ENCODE assay signal across 11 cellular contexts in genomic region chr2:147829106-147829505, GRCh38. TPM values are rescaled to one million over a fixed set of nuclear protein-coding genes. Genes with fewer than 3 reads are reported as not detected.
DNase-seq lines count a peak whose midpoint lies in the region; ATAC-seq, FAIRE-seq and TF ChIP-seq lines count a peak whose summit lies in the region.
"Had no signal": no experiment of that assay in that cellular context is flagged by ENCODE, and none has a peak within 500 bp of the region (broad histone marks: within the 10 kb centered on the region; RNA-seq: fewer than 3 reads in every experiment).

No MANE protein-coding gene starts in this region.

- no peak for TF ChIP-seq POLR2A in suprapubic skin (IDR thresholded peaks at IDR 0.05)

- FAIRE-seq in astrocyte (lab: Jason Lieb, UNC) (no peak), keratinocyte (lab: Jason Lieb, UNC) (peak; percentile 13)

- H3K4me3 ChIP-seq in astrocyte (ENCODE audit: insufficient read depth, low read depth, low read length) (no peak overlapping the region), keratinocyte (ENCODE audit: control insufficient read depth in 2 of 3, extremely low read depth in 1 of 3, insufficient read depth in 2 of 3, low read depth in 1 of 3, low read length in 3 of 3) (no peak overlapping the region), suprapubic skin (no peak overlapping the region)
- H3K4me3 ChIP-seq: psoas muscle had no signal

- H3K27me3 Mint-ChIP-seq in astrocyte (ENCODE audit: low read depth, unreplicated experiment) = no peaks in the 10 kb centered on the region

- TF ChIP-seq EP300 in suprapubic skin (IDR thresholded peaks at IDR 0.05) = no peak

- H2AFZ ChIP-seq in astrocyte (ENCODE audit: low read depth, low read length) (no peak overlapping the region), keratinocyte (ENCODE audit: control insufficient read depth, low read length) (no peak overlapping the region)

- DNase-seq in DMS 273 (lab: John Stamatoyannopoulos, UW; ENCODE audit: unreplicated experiment) (peak; percentile 79), KBM-7 (peak; percentile 76), astrocyte (ENCODE audit: low read depth) (peak; percentile 72), keratinocyte (ENCODE audit: low read depth, low spot score) (no peak), HPDE6-E6E7 (ENCODE audit: extremely low spot score) (no peak), amniotic stem cell (lab: John Stamatoyannopoulos, UW) (no peak), suprapubic skin (ENCODE audit: low spot score in 2 of 2) (no peak)
- DNase-seq: NCI-H146, psoas muscle had no signal

- H3K79me2 ChIP-seq in astrocyte (ENCODE audit: insufficient read depth, low read length) (no peaks in the 10 kb centered on the region), keratinocyte (ENCODE audit: control insufficient read depth, insufficient read depth, low read length) (no peaks in the 10 kb centered on the region)

- ATAC-seq in GM19455 (IDR thresholded peaks at IDR 0.05; ENCODE audit: unreplicated experiment) = no peak
- ATAC-seq: psoas muscle had no signal

- H3K9me3 ChIP-seq in astrocyte (ENCODE audit: insufficient read depth, low read depth, low read length) (no peaks in the 10 kb centered on the region), keratinocyte (ENCODE audit: control insufficient read depth, low read depth, low read length) (no peaks in the 10 kb centered on the region), suprapubic skin (no peaks in the 10 kb centered on the region)

- H3K36me3 ChIP-seq in astrocyte (ENCODE audit: insufficient read depth, low read length) = no peaks in the 10 kb centered on the region
- H3K36me3 ChIP-seq in keratinocyte (ENCODE audit: control insufficient read depth in 2 of 2, extremely low read depth in 1 of 2, insufficient read depth in 2 of 2, low read length in 2 of 2) = no peaks in the 10 kb centered on the region
- no peaks in the 10 kb centered on the region for H3K36me3 ChIP-seq in suprapubic skin

- H3K4me2 ChIP-seq in astrocyte (ENCODE audit: low read length) (no peak overlapping the region), keratinocyte (ENCODE audit: control insufficient read depth, extremely low read depth, insufficient read depth, low read depth, low read length) (no peak overlapping the region)

- TF ChIP-seq CTCF in astrocyte (IDR thresholded peaks at IDR 0.05; ENCODE audit: insufficient read depth, low read depth, low read length) (no peak), keratinocyte (optimal IDR thresholded peaks at IDR 0.05 in 1 of 3, IDR thresholded peaks at IDR 0.05 in 1 of 3, conservative IDR thresholded peaks at IDR 0.05 in 1 of 3; ENCODE audit: extremely low read depth in 1 of 3, insufficient read depth in 2 of 3, low read length in 3 of 3) (no peak), suprapubic skin (IDR thresholded peaks at IDR 0.05) (no peak)

- peaks cover 6% of the 10 kb centered on the region for H3K4me1 Mint-ChIP-seq in astrocyte (ENCODE audit: low read depth, unreplicated experiment)

- H3K27ac ChIP-seq in astrocyte (ENCODE audit: low read depth, low read length) (no peak overlapping the region), keratinocyte (ENCODE audit: control insufficient read depth, insufficient read depth, low read length) (no peak overlapping the region), suprapubic skin (no peak overlapping the region)
- H3K27ac ChIP-seq: psoas muscle had no signal

- H3K27me3 ChIP-seq in astrocyte (ENCODE audit: insufficient read depth, low read length) (no peaks in the 10 kb centered on the region), keratinocyte (ENCODE audit: control insufficient read depth, extremely low read depth, insufficient read depth, low read length) (no peaks in the 10 kb centered on the region), suprapubic skin (no peaks in the 10 kb centered on the region)

- no peak overlapping the region for H3K4me3 Mint-ChIP-seq in astrocyte (ENCODE audit: unreplicated experiment)
- H3K4me3 Mint-ChIP-seq: T-helper 1 cell treated with Interleukin-12 subunit alpha and Interleukin-12 subunit beta and Interleukin-4 antibody, amounts not matched to agents 30 μg/mL and 1 μg/mL, for 36 hours had no signal

- H4K20me1 ChIP-seq in astrocyte (ENCODE audit: insufficient read depth, low read length) (no peaks in the 10 kb centered on the region), keratinocyte (ENCODE audit: control insufficient read depth, extremely low read depth, insufficient read depth, low read length) (no peaks in the 10 kb centered on the region)

- H3K9ac ChIP-seq in astrocyte (ENCODE audit: low read length) (no peak overlapping the region), keratinocyte (ENCODE audit: control insufficient read depth, extremely low read depth, insufficient read depth, low read length) (no peak overlapping the region)

- H3K9me3 Mint-ChIP-seq in astrocyte (ENCODE audit: unreplicated experiment) = peaks cover 3% of the 10 kb centered on the region
- H3K9me3 Mint-ChIP-seq: T-helper 1 cell treated with Interleukin-12 subunit alpha and Interleukin-12 subunit beta and Interleukin-4 antibody, amounts not matched to agents 30 μg/mL and 1 μg/mL, for 36 hours had no signal

- in situ Hi-C loops in KBM-7 (cut with MboI; ENCODE audit: low pct_unique_long_range_greater_than_20kb, low sequenced_read_pairs) = no loop called here

- H3K27ac Mint-ChIP-seq in astrocyte (ENCODE audit: unreplicated experiment) = peak overlapping the region; percentile 55
- H3K27ac Mint-ChIP-seq: T-helper 1 cell treated with Interleukin-12 subunit alpha and Interleukin-12 subunit beta and Interleukin-4 antibody, amounts not matched to agents 30 μg/mL and 1 μg/mL, for 36 hours had no signal

- H3K36me3 Mint-ChIP-seq in astrocyte (ENCODE audit: low read depth, unreplicated experiment) = no peaks in the 10 kb centered on the region

- peaks cover 3% of the 10 kb centered on the region for H3K4me1 ChIP-seq in astrocyte (ENCODE audit: insufficient read depth, low read length)
- no peaks in the 10 kb centered on the region for H3K4me1 ChIP-seq in keratinocyte (ENCODE audit: control insufficient read depth, extremely low read depth, insufficient read depth, low read length)
- no peaks in the 10 kb centered on the region for H3K4me1 ChIP-seq in suprapubic skin
- H3K4me1 ChIP-seq: psoas muscle had no signal

- dilution Hi-C loops in keratinocyte (cut with MboI; ENCODE audit: extremely low pct_ligation_motif_present, low sequenced_read_pairs) = no loop called here

- no peaks in the 10 kb centered on the region for H3K9me1 ChIP-seq in keratinocyte (ENCODE audit: control insufficient read depth, extremely low read depth, insufficient read depth, low read length)

RNA-seq across cellular contexts. Expression of gene ACVR2A, which starts 15.7 kb away (rescaled TPM):
- total RNA-seq in astrocyte (22.6 and 25.2 TPM in 2 replicates), suprapubic skin (100 to 1,000 TPM in 1 of 4 donors, 10 to 100 TPM in 3; 38.7 to 123 (median 45.0) TPM)
- polyA plus RNA-seq in keratinocyte = 4.5 to 6.6 TPM (median 5.5 TPM) in 3 replicates
- 12.3 TPM for polyA plus RNA-seq in keratinocyte (2011; ENCODE audit: low read depth)
- polyA plus RNA-seq in keratinocyte (2011; cell fraction: cytosol; rRNA removed) = 1.6 and 2.9 TPM in 2 replicates
- polyA plus RNA-seq in keratinocyte (2011; cell fraction: nucleus; rRNA removed) = 13.5 and 20.5 TPM in 2 replicates
- polyA plus RNA-seq in keratinocyte (2012; ENCODE audit: low replicate concordance) = 3.7 and 9.1 TPM in 2 replicates
- 4.4 to 15.9 TPM (median 14.0 TPM) in 3 replicates for polyA minus RNA-seq in keratinocyte
- 6.3 TPM for polyA minus RNA-seq in keratinocyte (2011; cell fraction: cytosol; rRNA and poly(A)+ RNA removed)
- polyA minus RNA-seq in keratinocyte (2011; cell fraction: nucleus; rRNA and poly(A)+ RNA removed) = 12.7 and 33.2 TPM in 2 replicates

Comparison
In these comparisons a context has a peak if more than half of its experiments do, and no peak if none do; other contexts are left out.
1. DNase-seq: peak in DMS 273 (single experiment), KBM-7 (single experiment) and astrocyte (single experiment); none in keratinocyte (single experiment), HPDE6-E6E7 (single experiment), amniotic stem cell (single experiment) and suprapubic skin (0 of 2).